In the genomic region with DNA sequence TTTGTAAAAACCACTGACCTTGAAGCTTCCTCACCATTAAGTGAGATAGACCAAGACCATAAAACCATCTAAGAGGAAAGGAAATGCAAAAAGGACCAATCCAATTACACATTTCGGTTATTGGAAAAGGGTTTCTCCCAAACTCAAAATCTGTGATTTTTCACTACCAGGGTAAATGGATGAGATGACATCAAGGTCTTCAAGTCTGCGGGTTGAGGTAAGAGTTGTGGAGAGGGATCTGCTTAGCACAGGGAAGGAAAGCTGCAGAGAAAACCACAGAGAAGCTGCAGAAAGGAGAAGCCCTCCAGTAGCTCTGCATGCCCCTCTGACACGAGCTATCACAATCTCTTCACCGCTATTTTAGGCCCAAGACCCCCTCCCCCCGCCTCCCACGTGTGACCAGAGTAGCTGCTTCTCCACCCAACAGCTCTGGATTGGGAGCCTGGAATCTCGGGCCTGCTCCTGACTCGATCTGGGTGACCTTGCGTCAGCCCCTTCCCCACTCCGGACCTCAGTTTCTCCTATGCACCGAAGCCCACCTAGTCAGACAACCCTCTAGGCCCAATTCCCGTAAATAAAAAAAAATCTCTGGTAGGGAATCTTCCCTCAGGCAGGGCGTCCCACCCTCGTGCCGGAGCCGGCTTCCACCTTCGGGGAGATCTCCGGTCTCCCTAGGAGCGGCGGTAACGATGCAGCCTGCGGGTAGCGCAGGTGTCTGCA, we compare ENCODE assay signal across 8 cellular contexts. TPM values are rescaled to one million over a fixed set of nuclear protein-coding genes. Genes with fewer than 3 reads are reported as not detected.
DNase-seq lines count a peak whose midpoint lies in the region; ATAC-seq, FAIRE-seq and TF ChIP-seq lines count a peak whose summit lies in the region.

No MANE protein-coding gene starts in this region.

- peaks cover 37% of the 10 kb centered on the region for H4K20me1 ChIP-seq in OCI-LY3 (ENCODE audit: insufficient read depth, low read length)

- H3K27ac ChIP-seq in 22Rv1: peak overlapping the region; percentile 91
- H3K27ac ChIP-seq in OCI-LY3 (ENCODE audit: low read length): peak overlapping the region; percentile 93
- H3K27ac ChIP-seq in body of pancreas: peak overlapping the region; percentile 94 to 98 (median 96)

- 1 to 5% methylated on average over 15 to 23 of the region's 23 CpGs for WGBS in body of pancreas, 2 donors

- H3K4me1 ChIP-seq in OCI-LY3 (ENCODE audit: low read length): peaks cover 39% of the 10 kb centered on the region
- H3K4me1 ChIP-seq in body of pancreas: peaks cover 29% of the 10 kb centered on the region

- in situ Hi-C loops in GM13976 (cut with MboI; ENCODE audit: low sequenced_read_pairs, unreplicated experiment): no loop called here

- TF ChIP-seq POLR2A in GM12891 (IDR thresholded peaks at IDR 0.05; ENCODE audit: low read depth, low read length) (no peak), body of pancreas (IDR thresholded peaks at IDR 0.05) (no peak)

- H3K4me3 Mint-ChIP-seq in stimulated activated effector memory CD8-positive, alpha-beta T cell treated with anti-CD3 and anti-CD28 coated beads, Interleukin-12 subunit alpha, Interleukin-12 subunit beta, amount 100 ng/mL, for 72 hours: peak overlapping the region; percentile 89

- intact Hi-C loops in body of pancreas (cut with DNase I): no loop called here

- TF ChIP-seq CTCF in 22Rv1 (IDR thresholded peaks at IDR 0.05): no peak
- no peak for TF ChIP-seq CTCF in OCI-LY3 (IDR thresholded peaks at IDR 0.05; ENCODE audit: low read depth, low read length)
- no peak for TF ChIP-seq CTCF in body of pancreas (IDR thresholded peaks at IDR 0.05)
- TF ChIP-seq CTCF in GM13976 (IDR thresholded peaks at IDR 0.05; ENCODE audit: borderline replicate concordance, control extremely low read depth, extremely low read depth, insufficient read depth, missing control alignments): no peak

- H3K9me3 Mint-ChIP-seq in stimulated activated effector memory CD8-positive, alpha-beta T cell treated with anti-CD3 and anti-CD28 coated beads, Interleukin-12 subunit alpha, Interleukin-12 subunit beta, amount 100 ng/mL, for 72 hours: no peaks in the 10 kb centered on the region

- DNase-seq in GM12891 (ENCODE audit: insufficient read length, low spot score) (no peak), body of pancreas (peak in 3 of 4 donors; percentile 24 to 37 (median 33)), left lobe of liver (ENCODE audit: low spot score) (no peak), GM13976 (ENCODE audit: low spot score) (no peak)
- DNase-seq in stimulated activated effector memory CD8-positive, alpha-beta T cell treated with anti-CD3 and anti-CD28 coated beads, Interleukin-12 subunit alpha, Interleukin-12 subunit beta, amount 100 ng/mL, for 72 hours (ENCODE audit: low spot score in 2 of 2): no peak
- DNase-seq in effector CD8-positive, alpha-beta T cell (lab: John Stamatoyannopoulos, UW): no peak

- H3K4me3 ChIP-seq in OCI-LY3 (ENCODE audit: low read length) (peak overlapping the region; percentile 82), body of pancreas (peak overlapping the region; percentile 54 to 78)

- peaks cover 62% of the 10 kb centered on the region for H3K79me2 ChIP-seq in OCI-LY3 (ENCODE audit: low read length)

- no peak overlapping the region for H2AFZ ChIP-seq in OCI-LY3 (ENCODE audit: low read depth, low read length)

- peaks cover 65% of the 10 kb centered on the region for H3K36me3 Mint-ChIP-seq in stimulated activated effector memory CD8-positive, alpha-beta T cell treated with anti-CD3 and anti-CD28 coated beads, Interleukin-12 subunit alpha, Interleukin-12 subunit beta, amount 100 ng/mL, for 72 hours

- H3K36me3 ChIP-seq in OCI-LY3 (replicated peaks; ENCODE audit: low read depth, low read length) (peaks cover 30% of the 10 kb centered on the region), body of pancreas (replicated peaks in 1 of 2; ENCODE audit: insufficient read depth in 1 of 2, low read depth in 2 of 2) (no peaks in the 10 kb centered on the region)

- ATAC-seq in body of pancreas: no peak
- peak; percentile 8 for ATAC-seq in left lobe of liver
- no peak for ATAC-seq in stimulated activated effector memory CD8-positive, alpha-beta T cell treated with anti-CD3 and anti-CD28 coated beads, Interleukin-12 subunit alpha, Interleukin-12 subunit beta, amount 100 ng/mL, for 72 hours

- H3K4me1 Mint-ChIP-seq in stimulated activated effector memory CD8-positive, alpha-beta T cell treated with anti-CD3 and anti-CD28 coated beads, Interleukin-12 subunit alpha, Interleukin-12 subunit beta, amount 100 ng/mL, for 72 hours: peaks cover 38% of the 10 kb centered on the region

- no peaks in the 10 kb centered on the region for H3K9me3 ChIP-seq in OCI-LY3 (ENCODE audit: insufficient read depth, low read length)
- H3K9me3 ChIP-seq in body of pancreas: no peaks in the 10 kb centered on the region

- peak overlapping the region; percentile 100 for H3K9ac ChIP-seq in OCI-LY3 (ENCODE audit: low read length)

- no peak for FAIRE-seq in GM12891 (lab: Jason Lieb, UNC)

- H3K27ac Mint-ChIP-seq in stimulated activated effector memory CD8-positive, alpha-beta T cell treated with anti-CD3 and anti-CD28 coated beads, Interleukin-12 subunit alpha, Interleukin-12 subunit beta, amount 100 ng/mL, for 72 hours: peak overlapping the region; percentile 96

- H3K4me2 ChIP-seq in OCI-LY3 (ENCODE audit: low read length): peak overlapping the region; percentile 94

- no peaks in the 10 kb centered on the region for H3K27me3 ChIP-seq in OCI-LY3 (ENCODE audit: low read depth, low read length)
- no peaks in the 10 kb centered on the region for H3K27me3 ChIP-seq in body of pancreas

TF ChIP-seq in GM12891, 5 proteins besides CTCF, POLR2A, EP300 and RAD21:
- TF ChIP-seq SPI1 (IDR thresholded peaks at IDR 0.05; ENCODE audit: low read depth, low read length): 0 out of 2 replicates have a peak, but pooled peaks have one; percentile 24
- no peak for TF ChIP-seq PAX5 (IDR thresholded peaks at IDR 0.05; ENCODE audit: insufficient read depth, low read length, severe bottlenecking)
TF ChIP-seq in GM12891: peak in this region for 1.

RNA-seq across cellular contexts. Expression of gene NAA25, which starts 0.7 kb away (rescaled TPM):
- polyA plus RNA-seq in GM12891 (2012; ENCODE audit: low read depth, missing spikeins): 6.6 TPM
- 10 to 100 TPM; 12.5 to 17.6 TPM for total RNA-seq in body of pancreas
- 7.6 TPM for total RNA-seq in left lobe of liver

RNA-seq across cellular contexts. Expression of gene TRAFD1, which starts 17.5 kb away (rescaled TPM):
- 42.5 TPM for polyA plus RNA-seq in GM12891 (2012; ENCODE audit: low read depth, missing spikeins)
- 10 to 100 TPM; 13.2 to 15.3 TPM for total RNA-seq in body of pancreas
- 9.8 TPM for total RNA-seq in left lobe of liver

Comparison
In these comparisons a context has a peak if more than half of its experiments do, and no peak if none do; other contexts are left out.
1. DNase-seq: peak in body of pancreas (3 of 4); none in GM12891 (single experiment), left lobe of liver (single experiment), stimulated activated effector memory CD8-positive, alpha-beta T cell treated with anti-CD3 and anti-CD28 coated beads, Interleukin-12 subunit alpha, Interleukin-12 subunit beta, amount 100 ng/mL, for 72 hours (0 of 2), GM13976 (single experiment) and effector CD8-positive, alpha-beta T cell (single experiment).
2. Peak in every context shown above with its lines, with median percentiles within 50 percentile points of each other: H3K27ac ChIP-seq.